Comparison of ENCODE assay signal across 8 cellular contexts in genomic region chr1:2205191-2205952, GRCh38. TPM values are rescaled to one million over a fixed set of nuclear protein-coding genes. Genes with fewer than 3 reads are reported as not detected.
DNase-seq lines count a peak whose midpoint lies in the region; ATAC-seq and TF ChIP-seq lines count a peak whose summit lies in the region.

No MANE protein-coding gene starts in this region.

- TF ChIP-seq POLR2A in GM15510 (IDR thresholded peaks at IDR 0.05; ENCODE audit: borderline replicate concordance, extremely low read depth, insufficient read length): peak; percentile 34

- TF ChIP-seq CTCF in choroid plexus epithelial cell (conservative IDR thresholded peaks at IDR 0.05; ENCODE audit: low read depth, low read length): no peak

- DNase-seq in NCI-H187 treated with DMSO at 0.1 percent for 48 hours (lab: John Stamatoyannopoulos, UW) (peak; percentile 67), choroid plexus epithelial cell (ENCODE audit: low read depth) (peak; percentile 96), left lobe of liver (ENCODE audit: low spot score) (peak; percentile 97), NCI-H2107 (lab: John Stamatoyannopoulos, UW) (no peak)
- peak; percentile 88 to 93 for DNase-seq in activated CD4-positive, alpha-beta T cell treated with anti-CD3 and anti-CD28 coated beads for 24 hours (ENCODE audit: low read depth in 2 of 2)
- DNase-seq in stimulated activated CD4-positive, alpha-beta T cell treated with anti-CD3 and anti-CD28 coated beads, Interleukin-2, amount 100 ng/mL, for 4 hours (ENCODE audit: low read depth): peak; percentile 93

- peak; percentile 48 for ATAC-seq in HG02610 (IDR thresholded peaks at IDR 0.05; ENCODE audit: unreplicated experiment)
- ATAC-seq in left lobe of liver: peak; percentile 72

- peak overlapping the region; percentile 62 for H3K4me3 ChIP-seq in choroid plexus epithelial cell (ENCODE audit: low read depth, low read length)

RNA-seq across cellular contexts. Expression of gene FAAP20, which starts 10.8 kb away (rescaled TPM):
- total RNA-seq in left lobe of liver: 24.8 TPM

RNA-seq across cellular contexts. Expression of gene SKI, which starts 22.7 kb away (rescaled TPM):
- 38.8 TPM for total RNA-seq in left lobe of liver
